17 cellular contexts compared by ENCODE assay signal in the genomic region with DNA sequence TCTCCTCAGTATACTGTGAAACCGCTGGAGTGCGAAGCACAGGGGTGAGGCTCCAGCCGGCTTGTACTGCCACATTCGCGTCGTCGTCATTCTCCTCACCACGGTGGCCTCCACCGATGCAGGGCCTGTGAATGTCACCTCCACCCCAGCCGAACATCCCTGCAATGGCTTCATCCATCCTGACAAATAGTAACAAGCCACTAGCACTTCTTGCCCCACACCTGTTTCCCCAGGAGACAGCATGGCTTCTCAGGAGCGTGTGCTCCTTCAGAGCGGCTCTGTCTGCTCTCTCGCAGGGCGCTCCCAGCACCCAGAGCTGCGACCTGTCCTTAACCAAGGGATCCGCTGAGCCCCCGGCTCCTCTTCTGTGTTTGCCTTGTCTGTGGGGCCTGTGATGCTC.
"Had no signal": no experiment of that assay in that cellular context is flagged by ENCODE, and none has a peak within 500 bp of the region (broad histone marks: within the 10 kb centered on the region; RNA-seq: fewer than 3 reads in every experiment).

No MANE protein-coding gene starts in this region.

- ATAC-seq: foreskin keratinocyte; lower lobe of right lung; natural killer cell treated with Interleukin-12 subunit alpha and Interleukin-12 subunit beta and Interleukin-15 and Interleukin-18, amount 100 ng/mL, for 72 hours had no signal

- H3K27ac Mint-ChIP-seq: endodermal cell; immature natural killer cell; memory B cell; mesothelial cell of epicardium; natural killer cell treated with Interleukin-12 subunit alpha and Interleukin-12 subunit beta and Interleukin-15 and Interleukin-18, amount 100 ng/mL, for 72 hours; type B pancreatic cell had no signal

- H3K4me3 Mint-ChIP-seq: endodermal cell; immature natural killer cell; memory B cell; mesothelial cell of epicardium; natural killer cell treated with Interleukin-12 subunit alpha and Interleukin-12 subunit beta and Interleukin-15 and Interleukin-18, amount 100 ng/mL, for 72 hours; type B pancreatic cell had no signal

- H3K36me3 ChIP-seq: left ventricle myocardium inferior, lower lobe of right lung, neutrophil, uterus had no signal

- H3K9me3 Mint-ChIP-seq: immature natural killer cell; natural killer cell treated with Interleukin-12 subunit alpha and Interleukin-12 subunit beta and Interleukin-15 and Interleukin-18, amount 100 ng/mL, for 72 hours had no signal

- H3K4me3 ChIP-seq: coronary artery, left ventricle myocardium inferior, lower lobe of right lung, smooth muscle cell, uterus had no signal

- H3K36me3 Mint-ChIP-seq: immature natural killer cell; memory B cell; mesothelial cell of epicardium; natural killer cell treated with Interleukin-12 subunit alpha and Interleukin-12 subunit beta and Interleukin-15 and Interleukin-18, amount 100 ng/mL, for 72 hours; type B pancreatic cell had no signal

- H3K4me2 ChIP-seq: smooth muscle cell had no signal

- H3K27ac ChIP-seq: coronary artery, foreskin keratinocyte, left ventricle myocardium inferior, lower lobe of right lung, neutrophil, uterus had no signal

- H3K4me1 ChIP-seq: foreskin keratinocyte, left ventricle myocardium inferior, lower lobe of right lung, uterus had no signal

- DNase-seq: effector CD4-positive, alpha-beta T cell; endodermal cell; erythroblast; foreskin keratinocyte; immature natural killer cell; left ventricle myocardium inferior; lower lobe of right lung; stimulated activated CD4-positive, alpha-beta T cell treated with anti-CD3 and anti-CD28 coated beads, Interleukin-2, amount 100 ng/mL, for 48 hours; stimulated activated naive CD4-positive, alpha-beta T cell treated with Interleukin-2 at 50 U/mL for 16 hours; uterus had no signal

- H3K4me1 Mint-ChIP-seq: endodermal cell, immature natural killer cell, memory B cell, mesothelial cell of epicardium had no signal

- H3K9me3 ChIP-seq: lower lobe of right lung, neutrophil had no signal

- H3K27me3 ChIP-seq: foreskin keratinocyte, neutrophil, uterus had no signal

- H3K27me3 Mint-ChIP-seq: type B pancreatic cell had no signal
